Comparison of ENCODE assay signal across 1 cellular context in the genomic region with DNA sequence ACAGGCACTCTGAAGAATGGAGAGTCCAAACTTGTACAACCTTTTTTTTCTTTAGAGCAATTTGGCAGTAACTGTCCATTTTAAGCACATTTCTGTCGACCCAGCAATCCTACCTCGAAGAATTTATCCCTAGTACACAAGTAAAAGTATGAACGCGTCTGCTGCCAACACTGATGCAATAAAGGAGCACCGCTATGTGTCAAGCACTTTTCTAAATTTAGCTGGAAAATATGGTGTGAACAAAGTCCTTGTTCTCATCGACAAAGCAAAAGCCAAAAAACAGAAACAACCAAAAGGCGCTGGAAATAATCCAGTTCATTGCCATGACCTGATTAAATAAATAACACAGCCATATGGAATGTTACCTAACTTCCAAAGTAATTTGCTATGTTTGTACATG.
TF ChIP-seq lines count a peak whose summit lies in the region.

No MANE protein-coding gene starts in this region.

TF ChIP-seq in SK-N-SH treated with all-trans-retinoic acid at 6 μM for 48 hours, 23 proteins besides CTCF, POLR2A, EP300 and RAD21 (continued from another document):
- TF ChIP-seq ZNF8 (CRISPR knock-in tag; IDR thresholded peaks at IDR 0.05) = no peak
- TF ChIP-seq BACH2 (CRISPR knock-in tag; IDR thresholded peaks at IDR 0.05; ENCODE audit: borderline replicate concordance) = no peak
- TF ChIP-seq, protein P1, sequence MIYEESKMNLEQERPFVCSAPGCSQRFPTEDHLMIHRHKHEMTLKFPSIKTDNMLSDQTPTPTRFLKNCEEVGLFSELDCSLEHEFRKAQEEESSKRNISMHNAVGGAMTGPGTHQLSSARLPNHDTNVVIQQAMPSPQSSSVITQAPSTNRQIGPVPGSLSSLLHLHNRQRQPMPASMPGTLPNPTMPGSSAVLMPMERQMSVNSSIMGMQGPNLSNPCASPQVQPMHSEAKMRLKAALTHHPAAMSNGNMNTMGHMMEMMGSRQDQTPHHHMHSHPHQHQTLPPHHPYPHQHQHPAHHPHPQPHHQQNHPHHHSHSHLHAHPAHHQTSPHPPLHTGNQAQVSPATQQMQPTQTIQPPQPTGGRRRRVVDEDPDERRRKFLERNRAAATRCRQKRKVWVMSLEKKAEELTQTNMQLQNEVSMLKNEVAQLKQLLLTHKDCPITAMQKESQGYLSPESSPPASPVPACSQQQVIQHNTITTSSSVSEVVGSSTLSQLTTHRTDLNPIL (CRISPR knock-in tag; IDR thresholded peaks at IDR 0.05; ENCODE audit: low read depth) = no peak
- TF ChIP-seq ISL1 (CRISPR knock-in tag; IDR thresholded peaks at IDR 0.05) = no peak
- TF ChIP-seq ARNTL (CRISPR knock-in tag; IDR thresholded peaks at IDR 0.05; ENCODE audit: borderline replicate concordance, low read depth) = no peak
- no peak for TF ChIP-seq CSDC2 (CRISPR knock-in tag; IDR thresholded peaks at IDR 0.05)
- TF ChIP-seq ZFP30 (CRISPR knock-in tag; IDR thresholded peaks at IDR 0.05) = no peak
- TF ChIP-seq ZFP3 (CRISPR knock-in tag; IDR thresholded peaks at IDR 0.05) = no peak
